ENCODE assay signal across 8 cellular contexts in genomic region chr16:11560701-11561439, GRCh38. TPM values are rescaled to one million over a fixed set of nuclear protein-coding genes. Genes with fewer than 3 reads are reported as not detected.
DNase-seq lines count a peak whose midpoint lies in the region; ATAC-seq and TF ChIP-seq lines count a peak whose summit lies in the region.

No MANE protein-coding gene starts in this region.

- H3K4me3 ChIP-seq in epithelial cell of esophagus (ENCODE audit: low read length), result no peak overlapping the region

- H3K4me3 Mint-ChIP-seq in activated CD8-positive, alpha-beta T cell treated with anti-CD3 and anti-CD28 coated beads for 36 hours, result peak overlapping the region; percentile 73
- H3K4me3 Mint-ChIP-seq in progenitor cell of endocrine pancreas (ENCODE audit: low read depth), result no peak overlapping the region

- peak; percentile 94 for ATAC-seq in activated CD8-positive, alpha-beta T cell treated with anti-CD3 and anti-CD28 coated beads for 36 hours
- ATAC-seq in HG03432 (IDR thresholded peaks at IDR 0.05; ENCODE audit: unreplicated experiment), result no peak
- ATAC-seq in HG02840 (IDR thresholded peaks at IDR 0.05; ENCODE audit: low FRiP score, unreplicated experiment), result no peak
- ATAC-seq in HG02973 (IDR thresholded peaks at IDR 0.05; ENCODE audit: unreplicated experiment), result no peak

- H3K4me1 Mint-ChIP-seq in activated CD8-positive, alpha-beta T cell treated with anti-CD3 and anti-CD28 coated beads for 36 hours (ENCODE audit: low read depth), result peaks cover 75% of the 10 kb centered on the region
- H3K4me1 Mint-ChIP-seq in progenitor cell of endocrine pancreas (ENCODE audit: low read depth), result peaks cover 10% of the 10 kb centered on the region

- peaks cover 49% of the 10 kb centered on the region for H3K36me3 Mint-ChIP-seq in activated CD8-positive, alpha-beta T cell treated with anti-CD3 and anti-CD28 coated beads for 36 hours (ENCODE audit: low read depth)
- peaks cover 13% of the 10 kb centered on the region for H3K36me3 Mint-ChIP-seq in progenitor cell of endocrine pancreas (ENCODE audit: insufficient read depth)

- CTCF ChIA-PET in activated CD8-positive, alpha-beta T cell treated with anti-CD3 and anti-CD28 coated beads for 36 hours (lab: Charles Lee), result interaction anchor here (1.0 to 2.3 kb wide), 6 partner anchors 26 to 607 kb away, joined by 3 to 10 read pairs (median 3); no protein-coding TSS in a partner anchor

- H3K27me3 Mint-ChIP-seq in activated CD8-positive, alpha-beta T cell treated with anti-CD3 and anti-CD28 coated beads for 36 hours, result no peaks in the 10 kb centered on the region
- H3K27me3 Mint-ChIP-seq in progenitor cell of endocrine pancreas, result no peaks in the 10 kb centered on the region

- peaks cover 7% of the 10 kb centered on the region for H3K9me3 Mint-ChIP-seq in activated CD8-positive, alpha-beta T cell treated with anti-CD3 and anti-CD28 coated beads for 36 hours
- peaks cover 11% of the 10 kb centered on the region for H3K9me3 Mint-ChIP-seq in progenitor cell of endocrine pancreas (ENCODE audit: low read depth)

- POLR2A ChIA-PET in activated CD8-positive, alpha-beta T cell treated with anti-CD3 and anti-CD28 coated beads for 36 hours (lab: Charles Lee), result interaction anchor here (1.0 to 1.7 kb wide), 6 partner anchors 8 to 230 kb away, joined by 3 to 6 read pairs (median 5); partner anchors contain the start of gene LITAF

- peak overlapping the region; percentile 96 for H3K27ac Mint-ChIP-seq in activated CD8-positive, alpha-beta T cell treated with anti-CD3 and anti-CD28 coated beads for 36 hours
- H3K27ac Mint-ChIP-seq in progenitor cell of endocrine pancreas, result peak overlapping the region; percentile 26

- DNase-seq in ELR (ENCODE audit: low read depth) (peak; percentile 49), epithelial cell of esophagus (ENCODE audit: low read depth) (peak; percentile 86), progenitor cell of endocrine pancreas (ENCODE audit: low spot score, unreplicated experiment) (no peak), occipital lobe (lab: John Stamatoyannopoulos, UW) (no peak)
- DNase-seq in activated CD8-positive, alpha-beta T cell treated with anti-CD3 and anti-CD28 coated beads for 36 hours, result peak; percentile 87

- intact Hi-C loops in activated CD8-positive, alpha-beta T cell treated with anti-CD3 and anti-CD28 coated beads for 36 hours (cut with micrococcal nuclease), result no loop called here

- TF ChIP-seq CTCF in activated CD8-positive, alpha-beta T cell treated with anti-CD3 and anti-CD28 coated beads for 36 hours (IDR thresholded peaks at IDR 0.05), result no peak
- TF ChIP-seq CTCF in epithelial cell of esophagus (IDR thresholded peaks at IDR 0.05; ENCODE audit: insufficient read depth, low read depth, low read length, missing control alignments) (no peak), progenitor cell of endocrine pancreas (IDR thresholded peaks at IDR 0.05; ENCODE audit: unreplicated experiment) (no peak)

RNA-seq across cellular contexts. Expression of gene LITAF, which starts 25.8 kb away (rescaled TPM):
- total RNA-seq in activated CD8-positive, alpha-beta T cell treated with anti-CD3 and anti-CD28 coated beads for 36 hours, result 100 to 1,000 TPM; 108 to 110 TPM
- total RNA-seq in progenitor cell of endocrine pancreas (47.6 and 48.6 TPM in 2 replicates), occipital lobe (13.7 TPM)

Comparison
In these comparisons a context has a peak if more than half of its experiments do, and no peak if none do; other contexts are left out.
1. DNase-seq: peak in ELR (single experiment), activated CD8-positive, alpha-beta T cell treated with anti-CD3 and anti-CD28 coated beads for 36 hours (single experiment) and epithelial cell of esophagus (single experiment); none in progenitor cell of endocrine pancreas (single experiment) and occipital lobe (single experiment).